ENCODE assay signal across 13 cellular contexts in the genomic region with DNA sequence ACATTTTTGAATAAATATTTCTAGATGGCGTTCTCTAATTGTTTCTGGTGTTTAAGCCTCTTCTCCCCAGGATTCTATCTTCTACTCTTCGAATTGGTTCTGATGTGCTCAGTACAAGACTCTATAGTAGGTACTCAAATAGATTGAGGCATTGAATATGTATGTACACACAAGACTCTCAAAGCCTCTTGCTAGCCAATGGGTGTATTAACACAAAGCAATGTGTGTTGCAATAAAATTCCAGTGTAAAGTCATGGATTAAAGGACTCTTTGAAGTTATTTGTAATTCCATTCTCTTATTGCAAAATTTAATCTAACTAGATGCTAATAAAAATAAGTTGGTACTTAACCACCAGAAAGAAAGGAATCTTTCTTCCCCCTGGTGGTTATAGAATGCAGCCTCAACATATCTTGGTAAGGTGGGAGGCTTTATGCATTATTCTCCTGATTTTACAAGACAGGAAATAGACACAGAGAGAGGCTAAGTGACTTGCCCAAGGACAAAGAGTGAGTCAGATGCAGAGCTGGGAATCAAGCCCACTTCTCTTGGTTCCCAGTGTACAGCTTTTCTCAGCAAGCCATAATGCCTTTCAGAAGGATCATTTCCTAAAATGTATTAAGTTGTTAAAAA. TPM values are rescaled to one million over a fixed set of nuclear protein-coding genes. Genes with fewer than 3 reads are reported as not detected.
DNase-seq lines count a peak whose midpoint lies in the region; ATAC-seq and TF ChIP-seq lines count a peak whose summit lies in the region.
"Had no signal": no experiment of that assay in that cellular context is flagged by ENCODE, and none has a peak within 500 bp of the region (broad histone marks: within the 10 kb centered on the region; RNA-seq: fewer than 3 reads in every experiment).

No MANE protein-coding gene starts in this region.

- TF ChIP-seq POLR2A in sigmoid colon (IDR thresholded peaks at IDR 0.05), result no peak

- intact Hi-C loops in sigmoid colon (cut with DNase I), result no loop called here

- DNase-seq in COLO829 (ENCODE audit: low spot score) (peak; percentile 25), brain pericyte (ENCODE audit: low read depth, low spot score) (peak; percentile 18), kidney glomerular epithelial cell (lab: John Stamatoyannopoulos, UW) (peak; percentile 10), sigmoid colon (no peak), NCI-H1694 (lab: John Stamatoyannopoulos, UW) (no peak)
- DNase-seq: COR-L47; naive thymus-derived CD8-positive, alpha-beta T cell; NCI-H2171 treated with DMSO at 0.1 percent for 48 hours; T-helper 2 cell had no signal

- no peaks in the 10 kb centered on the region for H3K4me1 ChIP-seq in sigmoid colon

- no peak for TF ChIP-seq EP300 in sigmoid colon (IDR thresholded peaks at IDR 0.05)

- no peaks in the 10 kb centered on the region for H3K36me3 ChIP-seq in sigmoid colon

- no peak overlapping the region for H3K27ac ChIP-seq in sigmoid colon
- H3K27ac ChIP-seq: HL-60 had no signal

- WGBS in sigmoid colon, 2 donors, result 81 to 84% methylated on average over 2 of the region's 2 CpGs

- no peak for ATAC-seq in HG03432 (IDR thresholded peaks at IDR 0.05; ENCODE audit: unreplicated experiment)
- no peak for ATAC-seq in HG03520 (IDR thresholded peaks at IDR 0.05; ENCODE audit: unreplicated experiment)
- ATAC-seq: naive thymus-derived CD8-positive, alpha-beta T cell had no signal

- TF ChIP-seq CTCF in LNCAP (IDR thresholded peaks at IDR 0.05) (0 out of 2 replicates have a peak, but pooled peaks have one; percentile 11), sigmoid colon (IDR thresholded peaks at IDR 0.05) (no peak)

- H3K27me3 ChIP-seq in sigmoid colon, result no peaks in the 10 kb centered on the region

- H3K4me3 ChIP-seq in sigmoid colon, result no peak overlapping the region

- no peaks in the 10 kb centered on the region for H3K9me3 ChIP-seq in sigmoid colon

RNA-seq across cellular contexts. Expression of gene LRP1B, which starts 18.1 kb away (rescaled TPM):
- total RNA-seq in sigmoid colon, result 1 to 10 TPM in 3 of 4 donors, under 1 TPM in 1; 0.81 to 5.1 (median 3.5) TPM
- polyA plus RNA-seq in sigmoid colon, result under 1 TPM in 2 of 3 donors, not detected in 1; 0.06 to 0.60 TPM
- total RNA-seq: naive thymus-derived CD8-positive, alpha-beta T cell had no signal
- polyA plus RNA-seq: naive thymus-derived CD8-positive, alpha-beta T cell had no signal

Comparison
In these comparisons a context has a peak if more than half of its experiments do, and no peak if none do; other contexts are left out.
1. DNase-seq: peak in COLO829 (single experiment), brain pericyte (single experiment) and kidney glomerular epithelial cell (single experiment); none in sigmoid colon (single experiment) and NCI-H1694 (single experiment).